Comparison of ENCODE assay signal across 28 cellular contexts in the genomic region with DNA sequence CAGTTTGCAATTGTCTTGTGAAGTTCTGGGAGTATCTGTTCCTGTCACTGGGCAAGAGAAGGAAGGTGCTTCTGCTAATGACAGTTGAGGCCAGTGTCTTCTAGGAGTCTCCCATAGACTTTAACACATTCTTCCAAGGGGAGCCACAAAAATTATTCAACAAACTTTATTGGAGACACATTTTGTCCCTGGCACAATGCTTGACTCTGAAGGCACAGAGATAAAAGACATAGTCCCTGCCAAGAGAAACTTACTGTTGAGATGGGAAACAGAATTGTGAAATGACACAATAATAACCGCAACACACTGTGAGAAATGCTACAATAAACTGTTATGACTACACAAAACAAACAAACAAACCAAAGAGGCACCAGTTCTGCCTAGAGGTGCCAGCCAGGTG.
"Had no signal": no experiment of that assay in that cellular context is flagged by ENCODE, and none has a peak within 500 bp of the region (broad histone marks: within the 10 kb centered on the region; RNA-seq: fewer than 3 reads in every experiment).

No MANE protein-coding gene starts in this region.

- H3K4me3 ChIP-seq: Peyer's patch, SJCRH30 had no signal

- H3K4me1 Mint-ChIP-seq: activated CD4-positive, alpha-beta T cell treated with anti-CD3 and anti-CD28 coated beads for 36 hours; activated T-helper 17 cell treated with anti-CD3 and anti-CD28 coated beads, Interleukin-2, amount 50 U/mL, for 72 hours had no signal

- H3K9me3 ChIP-seq: Peyer's patch, SJCRH30, SK-N-SH had no signal

- H3K27me3 ChIP-seq: brain microvascular endothelial cell, Peyer's patch, SJCRH30 had no signal

- ATAC-seq: activated CD4-positive, alpha-beta T cell treated with anti-CD3 and anti-CD28 coated beads for 36 hours; activated T-helper 17 cell treated with anti-CD3 and anti-CD28 coated beads, Interleukin-2, amount 50 U/mL, for 72 hours had no signal

- DNase-seq: activated CD4-positive, alpha-beta T cell treated with anti-CD3 and anti-CD28 coated beads for 36 hours; activated CD4-positive, alpha-beta T cell treated with anti-CD3 and anti-CD28 coated beads, Interleukin-2, amount 50 U/mL, for 4 hours; activated CD8-positive, alpha-beta memory T cell treated with anti-CD3 and anti-CD28 coated beads for 24 hours; activated gamma-delta T cell; activated naive CD4-positive, alpha-beta T cell treated with anti-CD3 and anti-CD28 coated beads for 36 hours; activated T-cell treated with anti-CD3 and anti-CD28 coated beads for 4 hours; activated T-cell treated with anti-CD3 and anti-CD28 coated beads, Interleukin-2, amount 50 U/mL, for 48 hours; amygdala; brain microvascular endothelial cell; cerebellar nuclear complex; MM.1S; NCI-H1105; NCI-H1436; NCI-H1694 treated with DMSO at 0.1 percent for 48 hours; NCI-H2081; NCI-H510A treated with DMSO at 0.1 percent for 48 hours; NCI-H69; NK-92 treated with Interleukin-12 subunit alpha and Interleukin-12 subunit beta, amount 100 ng/mL, for 24 hours; OCI-M1; Peyer's patch; Right ventricle myocardium superior; SJCRH30; SK-N-SH; T-helper 1 cell; WERI-Rb-1 had no signal

- H3K36me3 Mint-ChIP-seq: activated naive CD8-positive, alpha-beta T cell had no signal

- H3K27ac Mint-ChIP-seq: activated CD4-positive, alpha-beta T cell treated with anti-CD3 and anti-CD28 coated beads for 36 hours; activated naive CD4-positive, alpha-beta T cell treated with anti-CD3 and anti-CD28 coated beads for 36 hours; activated naive CD8-positive, alpha-beta T cell; activated T-helper 17 cell treated with anti-CD3 and anti-CD28 coated beads, Interleukin-2, amount 50 U/mL, for 72 hours had no signal

- H3K27ac ChIP-seq: brain microvascular endothelial cell, Peyer's patch, RWPE1, SJCRH30, WERI-Rb-1 had no signal

- H3K36me3 ChIP-seq: brain microvascular endothelial cell, Peyer's patch, SJCRH30, WERI-Rb-1 had no signal

- H3K9me2 ChIP-seq: SK-N-SH had no signal

- H3K9ac ChIP-seq: SK-N-SH had no signal

- H3K4me3 Mint-ChIP-seq: activated CD4-positive, alpha-beta T cell treated with anti-CD3 and anti-CD28 coated beads for 36 hours; activated naive CD4-positive, alpha-beta T cell treated with anti-CD3 and anti-CD28 coated beads for 36 hours; activated naive CD8-positive, alpha-beta T cell; activated T-helper 17 cell treated with anti-CD3 and anti-CD28 coated beads, Interleukin-2, amount 50 U/mL, for 72 hours had no signal

- H3K4me2 ChIP-seq: SK-N-SH had no signal

- H3K4me1 ChIP-seq: Peyer's patch had no signal

- H3K9me3 Mint-ChIP-seq: activated naive CD4-positive, alpha-beta T cell treated with anti-CD3 and anti-CD28 coated beads for 36 hours; activated T-helper 17 cell treated with anti-CD3 and anti-CD28 coated beads, Interleukin-2, amount 50 U/mL, for 72 hours had no signal
